8 cellular contexts compared by ENCODE assay signal in the genomic region with DNA sequence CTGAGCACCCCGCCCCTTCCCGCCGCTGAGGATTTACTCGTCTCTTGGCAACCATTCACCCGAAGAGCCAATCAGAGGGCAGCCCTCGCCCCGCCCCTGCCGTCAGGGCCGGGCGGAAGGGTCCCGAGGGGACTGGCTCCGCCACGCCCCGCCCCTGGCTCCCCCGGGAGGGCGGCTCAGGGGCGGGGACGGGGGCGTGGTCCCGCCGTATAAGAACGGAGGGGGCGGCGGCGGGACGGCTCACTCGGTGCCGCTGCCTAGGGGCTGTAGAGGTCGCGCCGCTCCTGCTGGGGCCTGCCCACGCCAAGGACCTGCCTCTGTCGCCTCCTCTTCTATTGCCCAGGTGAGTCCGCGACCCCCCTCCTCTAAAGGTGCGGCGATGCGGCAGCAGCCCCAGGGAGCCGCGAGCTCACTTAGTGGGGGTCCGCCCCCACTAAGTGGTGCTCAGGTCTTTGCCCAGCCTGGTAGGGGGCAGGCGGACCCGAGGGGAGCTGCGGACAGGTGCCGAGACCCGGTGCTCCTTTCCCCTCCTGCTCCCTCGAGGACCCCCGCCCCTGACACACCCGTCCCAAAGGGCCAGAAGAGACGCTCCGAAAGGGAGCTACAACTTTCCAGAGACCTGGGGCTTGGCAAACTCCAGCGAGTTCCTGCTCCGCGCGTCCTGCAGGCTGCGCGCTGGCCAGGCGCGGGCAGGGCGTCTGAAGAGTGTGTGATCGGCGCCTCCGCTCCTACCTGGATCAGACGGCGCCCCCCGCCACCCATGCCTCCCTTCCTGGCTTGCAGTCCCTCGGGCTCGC. TPM values are rescaled to one million over a fixed set of nuclear protein-coding genes. Genes with fewer than 3 reads are reported as not detected.
A peak's percentile ranks its signal among the peaks of the same experiment; 100 is the strongest.
DNase-seq lines count a peak whose midpoint lies in the region; ATAC-seq and TF ChIP-seq lines count a peak whose summit lies in the region.

A gene (plus strand): TSS at position 238 of the 797 bp plus-strand sequence. CDS start 16,821 bp downstream, outside the sequence.

- peak within 1 kb of the TSS; percentile 95 for H3K4me2 ChIP-seq in OCI-LY3 (ENCODE audit: low read length)

- H3K4me1 ChIP-seq in OCI-LY3 (ENCODE audit: low read length) (peaks cover 12% of the 10 kb centered on the region), mucosa of descending colon (ENCODE audit: low read depth) (peaks cover 34% of the 10 kb centered on the region)

- H3K9ac ChIP-seq in OCI-LY3 (ENCODE audit: low read length) = peak within 1 kb of the TSS; percentile 58

- ATAC-seq in GM21529 (IDR thresholded peaks at IDR 0.05; ENCODE audit: unreplicated experiment) = peak; percentile 83
- ATAC-seq in mucosa of descending colon = peak; percentile 95

- H3K4me3 ChIP-seq in OCI-LY3 (ENCODE audit: low read length) = peak within 1 kb of the TSS; percentile 93
- peak within 1 kb of the TSS; percentile 68 for H3K4me3 ChIP-seq in epithelial cell of proximal tubule (ENCODE audit: low read depth, low read length)
- H3K4me3 ChIP-seq in mucosa of descending colon = peak within 1 kb of the TSS; percentile 74

- no peaks in the 10 kb centered on the region for H3K36me3 ChIP-seq in OCI-LY3 (replicated peaks; ENCODE audit: low read depth, low read length)
- no peaks in the 10 kb centered on the region for H3K36me3 ChIP-seq in mucosa of descending colon (ENCODE audit: low read depth)

- peak; percentile 92 for DNase-seq in DMS153 (lab: John Stamatoyannopoulos, UW)
- DNase-seq in HuH-7.5 (ENCODE audit: low spot score) = peak; percentile 94
- peak; percentile 97 for DNase-seq in activated T-cell treated with anti-CD3 and anti-CD28 coated beads for 24 hours (ENCODE audit: low read depth)
- peak; percentile 53 for DNase-seq in epithelial cell of proximal tubule (ENCODE audit: low read depth)
- peak; percentile 99 for DNase-seq in mucosa of descending colon
- DNase-seq in stimulated activated CD8-positive, alpha-beta memory T cell treated with anti-CD3 and anti-CD28 coated beads, Interleukin-2, amount 100 ng/mL, for 48 hours (ENCODE audit: low read depth in 2 of 2) = peak; percentile 95 to 96

- intact Hi-C loops in mucosa of descending colon (cut with DNase I, micrococcal nuclease) = loop anchor here (10.0 kb wide), 1 partner anchor 149 kb away; no protein-coding TSS in a partner anchor

- H3K27ac ChIP-seq in OCI-LY3 (ENCODE audit: low read length) = no peak within 1 kb of the TSS

- peaks cover 3% of the 10 kb centered on the region; the same call in 1 of the 2 replicates for H4K20me1 ChIP-seq in OCI-LY3 (ENCODE audit: insufficient read depth, low read length)

- no peaks in the 10 kb centered on the region for H3K9me3 ChIP-seq in OCI-LY3 (ENCODE audit: insufficient read depth, low read length)
- H3K9me3 ChIP-seq in mucosa of descending colon = no peaks in the 10 kb centered on the region

- peak within 1 kb of the TSS; percentile 89 for H2AFZ ChIP-seq in OCI-LY3 (ENCODE audit: low read depth, low read length)

- peaks cover 12% of the 10 kb centered on the region; the same call in 1 of the 2 replicates for H3K27me3 ChIP-seq in OCI-LY3 (ENCODE audit: low read depth, low read length)

- peaks cover 5% of the 10 kb centered on the region; the same call in 1 of the 2 replicates for H3K79me2 ChIP-seq in OCI-LY3 (ENCODE audit: low read length)

- TF ChIP-seq CTCF in OCI-LY3 (IDR thresholded peaks at IDR 0.05; ENCODE audit: low read depth, low read length) = no peak
- TF ChIP-seq CTCF in epithelial cell of proximal tubule (conservative IDR thresholded peaks at IDR 0.05; ENCODE audit: low read depth, low read length) = no peak
- no peak for TF ChIP-seq CTCF in mucosa of descending colon (IDR thresholded peaks at IDR 0.05)

RNA-seq across cellular contexts. Expression of the gene that starts here (rescaled TPM):
- total RNA-seq in epithelial cell of proximal tubule (under 0.01 TPM in 1 of 2 replicates, not detected in the other), mucosa of descending colon (10 to 100 TPM; 16.5 to 37.4 (median 32.1) TPM)

Comparison
In these comparisons a context has a peak if more than half of its experiments do, and no peak if none do; other contexts are left out.
1. RNA of the gene that starts here (total RNA-seq): 16.5 to 37.4 TPM in mucosa of descending colon; under 0.01 TPM in epithelial cell of proximal tubule; every median in the first group is over 10 times any median in the second.
2. Peak in DNase-seq and H3K4me3 ChIP-seq in epithelial cell of proximal tubule; RNA of the gene not detected or under 1 TPM.
3. Peak in every context shown above with its lines, with median percentiles within 50 percentile points of each other: DNase-seq and H3K4me3 ChIP-seq.